Comparison of ENCODE assay signal across 8 cellular contexts in genomic region chr15:69415381-69415780, GRCh38. TPM values are rescaled to one million over a fixed set of nuclear protein-coding genes. Genes with fewer than 3 reads are reported as not detected.
A peak's percentile ranks its signal among the peaks of the same experiment; 100 is the strongest.
DNase-seq lines count a peak whose midpoint lies in the region; ATAC-seq and TF ChIP-seq lines count a peak whose summit lies in the region.

No MANE protein-coding gene starts in this region.

- peak overlapping the region; percentile 52 for H2AFZ ChIP-seq in smooth muscle cell (ENCODE audit: low read depth)

- H3K27ac Mint-ChIP-seq in activated CD4-positive, alpha-beta T cell treated with anti-CD3 and anti-CD28 coated beads, Interleukin-2, amount 10 ng/mL, durations not matched to agents 24 days and 14 days: no peak overlapping the region

- peaks cover 38% of the 10 kb centered on the region for H3K4me1 Mint-ChIP-seq in activated CD4-positive, alpha-beta T cell treated with anti-CD3 and anti-CD28 coated beads, Interleukin-2, amount 10 ng/mL, durations not matched to agents 24 days and 14 days

- H3K9me3 ChIP-seq in SJCRH30 (replicated peaks) (no peaks in the 10 kb centered on the region), smooth muscle cell (replicated peaks; ENCODE audit: low read depth) (no peaks in the 10 kb centered on the region)

- H3K27me3 ChIP-seq in SJCRH30 (no peaks in the 10 kb centered on the region), smooth muscle cell (ENCODE audit: low read depth) (no peaks in the 10 kb centered on the region)

- H3K9ac ChIP-seq in smooth muscle cell (ENCODE audit: low read depth): peak overlapping the region; percentile 85

- intact Hi-C loops in activated CD4-positive, alpha-beta T cell treated with anti-CD3 and anti-CD28 coated beads, Interleukin-2, amount 10 ng/mL, durations not matched to agents 24 days and 14 days (cut with micrococcal nuclease): no loop called here

- H4K20me1 ChIP-seq in smooth muscle cell (ENCODE audit: low read depth): peaks cover 22% of the 10 kb centered on the region

- DNase-seq in activated CD4-positive, alpha-beta T cell treated with anti-CD3 and anti-CD28 coated beads, Interleukin-2, amount 10 ng/mL, durations not matched to agents 24 days and 14 days: no peak
- DNase-seq in activated CD4-positive, alpha-beta T cell treated with anti-CD3 and anti-CD28 coated beads, Interleukin-2, amount 50 U/mL, for 1 hour: no peak
- DNase-seq in SJCRH30 (no peak), epithelial cell of prostate (ENCODE audit: low read depth, low spot score) (no peak), smooth muscle cell (lab: John Stamatoyannopoulos, UW; ENCODE audit: unreplicated experiment) (no peak), NCI-H2171 (lab: John Stamatoyannopoulos, UW) (no peak)

- H3K27me3 Mint-ChIP-seq in activated CD4-positive, alpha-beta T cell treated with anti-CD3 and anti-CD28 coated beads, Interleukin-2, amount 10 ng/mL, durations not matched to agents 24 days and 14 days: no peaks in the 10 kb centered on the region

- H3K4me2 ChIP-seq in smooth muscle cell: peak overlapping the region; percentile 96

- H3K9me3 Mint-ChIP-seq in activated CD4-positive, alpha-beta T cell treated with anti-CD3 and anti-CD28 coated beads, Interleukin-2, amount 10 ng/mL, durations not matched to agents 24 days and 14 days: no peaks in the 10 kb centered on the region

- H3K4me3 Mint-ChIP-seq in activated CD4-positive, alpha-beta T cell treated with anti-CD3 and anti-CD28 coated beads, Interleukin-2, amount 10 ng/mL, durations not matched to agents 24 days and 14 days: peak overlapping the region; percentile 89

- ATAC-seq in GM18907 (IDR thresholded peaks at IDR 0.05; ENCODE audit: unreplicated experiment) (no peak), HG02610 (IDR thresholded peaks at IDR 0.05; ENCODE audit: unreplicated experiment) (no peak)

- peaks cover 18% of the 10 kb centered on the region for H3K36me3 Mint-ChIP-seq in activated CD4-positive, alpha-beta T cell treated with anti-CD3 and anti-CD28 coated beads, Interleukin-2, amount 10 ng/mL, durations not matched to agents 24 days and 14 days (ENCODE audit: low read depth)

- H3K27ac ChIP-seq in SJCRH30 (peak overlapping the region; percentile 90), epithelial cell of prostate (peak overlapping the region; percentile 81), smooth muscle cell (ENCODE audit: low read depth) (peak overlapping the region; percentile 90)

- TF ChIP-seq CTCF in smooth muscle cell (IDR thresholded peaks at IDR 0.05; ENCODE audit: borderline replicate concordance, insufficient read depth, poor library complexity, severe bottlenecking): no peak

- H3K4me3 ChIP-seq in SJCRH30 (peak overlapping the region; percentile 89), smooth muscle cell (peak overlapping the region; percentile 77)

- peaks cover 69% of the 10 kb centered on the region for H3K79me2 ChIP-seq in smooth muscle cell (ENCODE audit: low read depth)

- H3K4me1 ChIP-seq in SJCRH30: peaks cover 3% of the 10 kb centered on the region
- H3K4me1 ChIP-seq in smooth muscle cell (ENCODE audit: low read depth): peaks cover 15% of the 10 kb centered on the region

- WGBS in smooth muscle cell (ENCODE audit: low lambda C conversion rate): 22% methylated on average over 3 of the region's 3 CpGs

- H3K36me3 ChIP-seq in SJCRH30 (peaks cover 41% of the 10 kb centered on the region), smooth muscle cell (ENCODE audit: low read depth) (no peaks in the 10 kb centered on the region)

- H3F3A ChIP-seq in smooth muscle cell (ENCODE audit: low read depth): peaks cover 6% of the 10 kb centered on the region

RNA-seq across cellular contexts. Expression of gene KIF23, which starts 1.2 kb away (rescaled TPM):
- 36.0 and 40.0 TPM in 2 replicates for total RNA-seq in activated CD4-positive, alpha-beta T cell treated with anti-CD3 and anti-CD28 coated beads, Interleukin-2, amount 10 ng/mL, durations not matched to agents 24 days and 14 days
- total RNA-seq in SJCRH30 (2014; rRNA removed; shearing (Covaris generic)): 127 and 137 TPM in 2 replicates
- 37.4 and 44.1 TPM in 2 replicates for total RNA-seq in smooth muscle cell
- polyA plus RNA-seq in smooth muscle cell: 14.3 and 15.0 TPM in 2 replicates

RNA-seq across cellular contexts. Expression of gene RPLP1, which starts 37.2 kb away (rescaled TPM):
- 1,827 and 1,829 TPM in 2 replicates for total RNA-seq in activated CD4-positive, alpha-beta T cell treated with anti-CD3 and anti-CD28 coated beads, Interleukin-2, amount 10 ng/mL, durations not matched to agents 24 days and 14 days
- total RNA-seq in SJCRH30 (2014; rRNA removed; shearing (Covaris generic)): 761 and 909 TPM in 2 replicates
- 321 and 375 TPM in 2 replicates for total RNA-seq in smooth muscle cell
- 1,155 and 1,251 TPM in 2 replicates for polyA plus RNA-seq in smooth muscle cell
